ENCODE assay signal across 5 cellular contexts in genomic region chr7:77171073-77171472, GRCh38. TPM values are rescaled to one million over a fixed set of nuclear protein-coding genes. Genes with fewer than 3 reads are reported as not detected.
"Had no signal": no experiment of that assay in that cellular context is flagged by ENCODE, and none has a peak within 500 bp of the region (broad histone marks: within the 10 kb centered on the region; RNA-seq: fewer than 3 reads in every experiment).

No MANE protein-coding gene starts in this region.

RNA-seq across cellular contexts. Expression of gene FGL2, which starts 28.5 kb away (rescaled TPM):
- total RNA-seq: endothelial cell of umbilical vein, epithelial cell of proximal tubule, glomerular endothelial cell, mesothelial cell of epicardium had no signal
- polyA plus RNA-seq: endothelial cell of umbilical vein, keratinocyte had no signal
